Comparison of ENCODE assay signal across 8 cellular contexts in genomic region chr19:44951179-44952159, GRCh38. TPM values are rescaled to one million over a fixed set of nuclear protein-coding genes. Genes with fewer than 3 reads are reported as not detected.
DNase-seq lines count a peak whose midpoint lies in the region; ATAC-seq lines count a peak whose summit lies in the region.

No MANE protein-coding gene starts in this region.

- peak; percentile 77 for DNase-seq in AG08396 (ENCODE audit: low spot score)
- peak; percentile 56 for DNase-seq in GM19240 (ENCODE audit: insufficient read length, low spot score)
- peak; percentile 52 for DNase-seq in NCI-H345 (lab: John Stamatoyannopoulos, UW)
- peak; percentile 35 to 63 for DNase-seq in activated CD4-positive, alpha-beta T cell treated with anti-CD3 and anti-CD28 coated beads for 24 hours (ENCODE audit: low read depth in 2 of 2)
- DNase-seq in lung microvascular endothelial cell (ENCODE audit: low read depth in 2 of 2) = peak; percentile 83 to 89
- DNase-seq in stimulated activated CD8-positive, alpha-beta memory T cell treated with anti-CD3 and anti-CD28 coated beads, Interleukin-12 subunit alpha, Interleukin-12 subunit beta, amount 100 ng/mL, for 1 hour (ENCODE audit: low read depth) = peak; percentile 46

- no peak for ATAC-seq in GM18907 (IDR thresholded peaks at IDR 0.05; ENCODE audit: unreplicated experiment)

- H3K27ac ChIP-seq in cingulate gyrus (ENCODE audit: low read depth, low read length) = peak overlapping the region; percentile 75

RNA-seq across cellular contexts. Expression of gene CLPTM1, which starts 3.7 kb away (rescaled TPM):
- total RNA-seq in lung microvascular endothelial cell = 29.2 and 46.6 TPM in 2 replicates

RNA-seq across cellular contexts. Expression of gene APOC2, which starts 5.6 kb away (rescaled TPM):
- total RNA-seq in lung microvascular endothelial cell = not detected in 2 replicates

RNA-seq across cellular contexts. Expression of gene APOC4, which starts 9.4 kb away (rescaled TPM):
- not detected in 2 replicates for total RNA-seq in lung microvascular endothelial cell

RNA-seq across cellular contexts. Expression of gene APOC1, which starts 37.1 kb away (rescaled TPM):
- total RNA-seq in lung microvascular endothelial cell = 0.60 and 1.3 TPM in 2 replicates

RNA-seq across cellular contexts. Expression of gene APOE, which starts 45.9 kb away (rescaled TPM):
- total RNA-seq in lung microvascular endothelial cell = 1.3 and 2.4 TPM in 2 replicates
